9 cellular contexts compared by ENCODE assay signal in genomic region chr1:42319128-42319851, GRCh38.
DNase-seq lines count a peak whose midpoint lies in the region; ATAC-seq and TF ChIP-seq lines count a peak whose summit lies in the region.
"Had no signal": no experiment of that assay in that cellular context is flagged by ENCODE, and none has a peak within 500 bp of the region (broad histone marks: within the 10 kb centered on the region; RNA-seq: fewer than 3 reads in every experiment).

No MANE protein-coding gene starts in this region.

- H3K27ac ChIP-seq in angular gyrus (ENCODE audit: low read depth, low read length) (peak overlapping the region; percentile 29), tibial artery (peak overlapping the region; percentile 23 to 32)
- H3K27ac ChIP-seq: pancreas had no signal

- no peaks in the 10 kb centered on the region for H3K36me3 ChIP-seq in tibial artery
- H3K36me3 ChIP-seq: pancreas had no signal

- no peaks in the 10 kb centered on the region for H3K9me3 ChIP-seq in tibial artery
- H3K9me3 ChIP-seq: pancreas had no signal

- ATAC-seq in GM21528 (IDR thresholded peaks at IDR 0.05; ENCODE audit: low FRiP score, unreplicated experiment), result no peak

- no peak overlapping the region for H3K4me3 ChIP-seq in tibial artery
- H3K4me3 ChIP-seq: pancreas had no signal

- H3K4me1 ChIP-seq in tibial artery, result peaks cover 0 to 81% (median 40%) of the 10 kb centered on the region in 4 donors

- intact Hi-C loops in tibial artery (cut with DNase I; ENCODE audit: low total_unique reads), result no loop called here

- TF ChIP-seq CTCF in tibial artery (IDR thresholded peaks at IDR 0.05), result no peak

- DNase-seq in activated gamma-delta T cell treated with Interleukin-2 at 50 U/mL for 16 hours (peak; percentile 21), activated gamma-delta T cell (lab: John Stamatoyannopoulos, UW) (no peak), inferior parietal cortex (ENCODE audit: extremely low spot score) (peak; percentile 31), tibial artery (no peak), NCI-H524 (lab: John Stamatoyannopoulos, UW) (no peak)
- no peak for DNase-seq in activated effector memory CD4-positive, alpha-beta T cell treated with Interleukin-2 at 50 U/mL for 16 hours
- DNase-seq: pancreas had no signal

- H3K27me3 ChIP-seq in tibial artery, result no peaks in the 10 kb centered on the region
- H3K27me3 ChIP-seq: pancreas had no signal

Comparison
In these comparisons a context has a peak if more than half of its experiments do, and no peak if none do; other contexts are left out.
1. DNase-seq: peak in activated gamma-delta T cell treated with Interleukin-2 at 50 U/mL for 16 hours (single experiment) and inferior parietal cortex (single experiment); none in activated gamma-delta T cell (single experiment), tibial artery (0 of 2), activated effector memory CD4-positive, alpha-beta T cell treated with Interleukin-2 at 50 U/mL for 16 hours (single experiment) and NCI-H524 (0 of 2).